ENCODE assay signal across 1 cellular context in the genomic region with DNA sequence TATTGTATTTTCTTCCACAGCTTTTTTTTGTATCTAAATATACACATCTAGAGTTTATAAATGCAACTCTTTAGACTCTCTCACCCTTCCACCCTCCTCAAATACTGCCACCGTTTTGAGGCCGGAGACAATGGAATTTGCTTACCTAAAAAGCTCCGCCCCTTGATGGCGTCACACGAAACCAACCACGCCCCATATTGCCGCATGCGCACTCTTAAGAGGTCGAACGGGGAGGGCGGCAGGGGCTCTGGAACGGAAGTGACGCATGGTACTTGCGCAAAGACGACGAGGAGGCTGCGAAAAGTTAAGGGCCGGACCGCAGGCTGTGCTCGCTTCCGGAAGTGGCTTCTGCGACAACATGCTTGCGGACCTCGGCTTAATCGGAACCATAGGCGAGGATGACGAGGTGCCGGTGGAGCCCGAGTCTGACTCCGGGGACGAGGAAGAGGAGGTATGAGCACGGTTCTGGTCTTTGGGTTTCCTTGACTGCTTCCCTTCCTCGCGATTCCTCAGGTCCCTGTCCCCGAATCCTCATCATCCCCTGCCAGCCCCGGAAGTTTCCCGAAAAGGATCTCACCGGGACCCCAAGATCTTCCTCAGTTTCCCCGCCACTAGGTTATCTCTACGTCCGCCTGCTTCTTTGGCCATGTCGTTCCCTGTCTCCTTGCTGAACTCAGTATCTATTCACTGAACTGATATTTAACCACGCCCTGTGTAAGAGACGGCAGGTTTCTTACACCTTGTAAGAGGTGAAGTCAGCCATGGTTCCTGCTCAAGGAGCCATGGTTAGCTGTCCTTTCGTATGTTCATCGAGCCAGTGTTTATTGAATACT.
TF ChIP-seq lines count a peak whose summit lies in the region.

A gene with protein sequence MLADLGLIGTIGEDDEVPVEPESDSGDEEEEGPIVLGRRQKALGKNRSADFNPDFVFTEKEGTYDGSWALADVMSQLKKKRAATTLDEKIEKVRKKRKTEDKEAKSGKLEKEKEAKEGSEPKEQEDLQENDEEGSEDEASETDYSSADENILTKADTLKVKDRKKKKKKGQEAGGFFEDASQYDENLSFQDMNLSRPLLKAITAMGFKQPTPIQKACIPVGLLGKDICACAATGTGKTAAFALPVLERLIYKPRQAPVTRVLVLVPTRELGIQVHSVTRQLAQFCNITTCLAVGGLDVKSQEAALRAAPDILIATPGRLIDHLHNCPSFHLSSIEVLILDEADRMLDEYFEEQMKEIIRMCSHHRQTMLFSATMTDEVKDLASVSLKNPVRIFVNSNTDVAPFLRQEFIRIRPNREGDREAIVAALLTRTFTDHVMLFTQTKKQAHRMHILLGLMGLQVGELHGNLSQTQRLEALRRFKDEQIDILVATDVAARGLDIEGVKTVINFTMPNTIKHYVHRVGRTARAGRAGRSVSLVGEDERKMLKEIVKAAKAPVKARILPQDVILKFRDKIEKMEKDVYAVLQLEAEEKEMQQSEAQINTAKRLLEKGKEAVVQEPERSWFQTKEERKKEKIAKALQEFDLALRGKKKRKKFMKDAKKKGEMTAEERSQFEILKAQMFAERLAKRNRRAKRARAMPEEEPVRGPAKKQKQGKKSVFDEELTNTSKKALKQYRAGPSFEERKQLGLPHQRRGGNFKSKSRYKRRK (plus strand): TSS at position 326 of the 833 bp plus-strand sequence. CDS start 33 bp downstream, at position 359.

TF ChIP-seq in K562, 482 proteins besides CTCF, POLR2A, EP300 and RAD21 (continued from another document and continues in another):
- TF ChIP-seq, protein P1, sequence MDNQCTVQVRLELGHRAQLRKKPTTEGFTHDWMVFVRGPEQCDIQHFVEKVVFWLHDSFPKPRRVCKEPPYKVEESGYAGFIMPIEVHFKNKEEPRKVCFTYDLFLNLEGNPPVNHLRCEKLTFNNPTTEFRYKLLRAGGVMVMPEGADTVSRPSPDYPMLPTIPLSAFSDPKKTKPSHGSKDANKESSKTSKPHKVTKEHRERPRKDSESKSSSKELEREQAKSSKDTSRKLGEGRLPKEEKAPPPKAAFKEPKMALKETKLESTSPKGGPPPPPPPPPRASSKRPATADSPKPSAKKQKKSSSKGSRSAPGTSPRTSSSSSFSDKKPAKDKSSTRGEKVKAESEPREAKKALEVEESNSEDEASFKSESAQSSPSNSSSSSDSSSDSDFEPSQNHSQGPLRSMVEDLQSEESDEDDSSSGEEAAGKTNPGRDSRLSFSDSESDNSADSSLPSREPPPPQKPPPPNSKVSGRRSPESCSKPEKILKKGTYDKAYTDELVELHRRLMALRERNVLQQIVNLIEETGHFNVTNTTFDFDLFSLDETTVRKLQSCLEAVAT (IDR thresholded peaks at IDR 0.05): peak in 1 of 2 experiments; percentile 29; a peak in 1 of 4 replicates
- no peak for TF ChIP-seq ZNF133 (CRISPR knock-in tag; IDR thresholded peaks at IDR 0.05)
- TF ChIP-seq, protein P2, sequence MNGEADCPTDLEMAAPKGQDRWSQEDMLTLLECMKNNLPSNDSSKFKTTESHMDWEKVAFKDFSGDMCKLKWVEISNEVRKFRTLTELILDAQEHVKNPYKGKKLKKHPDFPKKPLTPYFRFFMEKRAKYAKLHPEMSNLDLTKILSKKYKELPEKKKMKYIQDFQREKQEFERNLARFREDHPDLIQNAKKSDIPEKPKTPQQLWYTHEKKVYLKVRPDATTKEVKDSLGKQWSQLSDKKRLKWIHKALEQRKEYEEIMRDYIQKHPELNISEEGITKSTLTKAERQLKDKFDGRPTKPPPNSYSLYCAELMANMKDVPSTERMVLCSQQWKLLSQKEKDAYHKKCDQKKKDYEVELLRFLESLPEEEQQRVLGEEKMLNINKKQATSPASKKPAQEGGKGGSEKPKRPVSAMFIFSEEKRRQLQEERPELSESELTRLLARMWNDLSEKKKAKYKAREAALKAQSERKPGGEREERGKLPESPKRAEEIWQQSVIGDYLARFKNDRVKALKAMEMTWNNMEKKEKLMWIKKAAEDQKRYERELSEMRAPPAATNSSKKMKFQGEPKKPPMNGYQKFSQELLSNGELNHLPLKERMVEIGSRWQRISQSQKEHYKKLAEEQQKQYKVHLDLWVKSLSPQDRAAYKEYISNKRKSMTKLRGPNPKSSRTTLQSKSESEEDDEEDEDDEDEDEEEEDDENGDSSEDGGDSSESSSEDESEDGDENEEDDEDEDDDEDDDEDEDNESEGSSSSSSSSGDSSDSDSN (IDR thresholded peaks at IDR 0.05; ENCODE audit: borderline replicate concordance in 1 of 2, low read depth in 2 of 2, low read length in 2 of 2): no peak
- TF ChIP-seq, protein P3, sequence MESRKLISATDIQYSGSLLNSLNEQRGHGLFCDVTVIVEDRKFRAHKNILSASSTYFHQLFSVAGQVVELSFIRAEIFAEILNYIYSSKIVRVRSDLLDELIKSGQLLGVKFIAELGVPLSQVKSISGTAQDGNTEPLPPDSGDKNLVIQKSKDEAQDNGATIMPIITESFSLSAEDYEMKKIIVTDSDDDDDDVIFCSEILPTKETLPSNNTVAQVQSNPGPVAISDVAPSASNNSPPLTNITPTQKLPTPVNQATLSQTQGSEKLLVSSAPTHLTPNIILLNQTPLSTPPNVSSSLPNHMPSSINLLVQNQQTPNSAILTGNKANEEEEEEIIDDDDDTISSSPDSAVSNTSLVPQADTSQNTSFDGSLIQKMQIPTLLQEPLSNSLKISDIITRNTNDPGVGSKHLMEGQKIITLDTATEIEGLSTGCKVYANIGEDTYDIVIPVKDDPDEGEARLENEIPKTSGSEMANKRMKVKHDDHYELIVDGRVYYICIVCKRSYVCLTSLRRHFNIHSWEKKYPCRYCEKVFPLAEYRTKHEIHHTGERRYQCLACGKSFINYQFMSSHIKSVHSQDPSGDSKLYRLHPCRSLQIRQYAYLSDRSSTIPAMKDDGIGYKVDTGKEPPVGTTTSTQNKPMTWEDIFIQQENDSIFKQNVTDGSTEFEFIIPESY (CRISPR knock-in tag; IDR thresholded peaks at IDR 0.05): no peak
- TF ChIP-seq ZBED1 (IDR thresholded peaks at IDR 0.05): 0 out of 2 replicates have a peak, but pooled peaks have one; percentile 31
- TF ChIP-seq, protein P4, sequence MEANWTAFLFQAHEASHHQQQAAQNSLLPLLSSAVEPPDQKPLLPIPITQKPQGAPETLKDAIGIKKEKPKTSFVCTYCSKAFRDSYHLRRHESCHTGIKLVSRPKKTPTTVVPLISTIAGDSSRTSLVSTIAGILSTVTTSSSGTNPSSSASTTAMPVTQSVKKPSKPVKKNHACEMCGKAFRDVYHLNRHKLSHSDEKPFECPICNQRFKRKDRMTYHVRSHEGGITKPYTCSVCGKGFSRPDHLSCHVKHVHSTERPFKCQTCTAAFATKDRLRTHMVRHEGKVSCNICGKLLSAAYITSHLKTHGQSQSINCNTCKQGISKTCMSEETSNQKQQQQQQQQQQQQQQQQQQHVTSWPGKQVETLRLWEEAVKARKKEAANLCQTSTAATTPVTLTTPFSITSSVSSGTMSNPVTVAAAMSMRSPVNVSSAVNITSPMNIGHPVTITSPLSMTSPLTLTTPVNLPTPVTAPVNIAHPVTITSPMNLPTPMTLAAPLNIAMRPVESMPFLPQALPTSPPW (CRISPR knock-in tag; IDR thresholded peaks at IDR 0.05): peak; percentile 92
- TF ChIP-seq, protein P5, sequence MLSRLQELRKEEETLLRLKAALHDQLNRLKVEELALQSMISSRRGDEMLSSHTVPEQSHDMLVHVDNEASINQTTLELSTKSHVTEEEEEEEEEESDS (CRISPR knock-in tag; IDR thresholded peaks at IDR 0.05): no peak
- TF ChIP-seq TEAD1 (CRISPR knock-in tag; IDR thresholded peaks at IDR 0.05): 0 out of 4 replicates have a peak, but pooled peaks of 1 of the 2 experiments have one; percentile 30
- peak; percentile 50; the same call in 1 of the 2 replicates for TF ChIP-seq CTBP1 (IDR thresholded peaks at IDR 0.05; ENCODE audit: borderline replicate concordance)
- no peak for TF ChIP-seq ZFP36 (IDR thresholded peaks at IDR 0.05; ENCODE audit: low read depth, low read length, partially characterized antibody)
- TF ChIP-seq MTA1 (IDR thresholded peaks at IDR 0.05; ENCODE audit: borderline replicate concordance): peak; percentile 57; the same call in 1 of the 2 replicates
- TF ChIP-seq, protein P6, sequence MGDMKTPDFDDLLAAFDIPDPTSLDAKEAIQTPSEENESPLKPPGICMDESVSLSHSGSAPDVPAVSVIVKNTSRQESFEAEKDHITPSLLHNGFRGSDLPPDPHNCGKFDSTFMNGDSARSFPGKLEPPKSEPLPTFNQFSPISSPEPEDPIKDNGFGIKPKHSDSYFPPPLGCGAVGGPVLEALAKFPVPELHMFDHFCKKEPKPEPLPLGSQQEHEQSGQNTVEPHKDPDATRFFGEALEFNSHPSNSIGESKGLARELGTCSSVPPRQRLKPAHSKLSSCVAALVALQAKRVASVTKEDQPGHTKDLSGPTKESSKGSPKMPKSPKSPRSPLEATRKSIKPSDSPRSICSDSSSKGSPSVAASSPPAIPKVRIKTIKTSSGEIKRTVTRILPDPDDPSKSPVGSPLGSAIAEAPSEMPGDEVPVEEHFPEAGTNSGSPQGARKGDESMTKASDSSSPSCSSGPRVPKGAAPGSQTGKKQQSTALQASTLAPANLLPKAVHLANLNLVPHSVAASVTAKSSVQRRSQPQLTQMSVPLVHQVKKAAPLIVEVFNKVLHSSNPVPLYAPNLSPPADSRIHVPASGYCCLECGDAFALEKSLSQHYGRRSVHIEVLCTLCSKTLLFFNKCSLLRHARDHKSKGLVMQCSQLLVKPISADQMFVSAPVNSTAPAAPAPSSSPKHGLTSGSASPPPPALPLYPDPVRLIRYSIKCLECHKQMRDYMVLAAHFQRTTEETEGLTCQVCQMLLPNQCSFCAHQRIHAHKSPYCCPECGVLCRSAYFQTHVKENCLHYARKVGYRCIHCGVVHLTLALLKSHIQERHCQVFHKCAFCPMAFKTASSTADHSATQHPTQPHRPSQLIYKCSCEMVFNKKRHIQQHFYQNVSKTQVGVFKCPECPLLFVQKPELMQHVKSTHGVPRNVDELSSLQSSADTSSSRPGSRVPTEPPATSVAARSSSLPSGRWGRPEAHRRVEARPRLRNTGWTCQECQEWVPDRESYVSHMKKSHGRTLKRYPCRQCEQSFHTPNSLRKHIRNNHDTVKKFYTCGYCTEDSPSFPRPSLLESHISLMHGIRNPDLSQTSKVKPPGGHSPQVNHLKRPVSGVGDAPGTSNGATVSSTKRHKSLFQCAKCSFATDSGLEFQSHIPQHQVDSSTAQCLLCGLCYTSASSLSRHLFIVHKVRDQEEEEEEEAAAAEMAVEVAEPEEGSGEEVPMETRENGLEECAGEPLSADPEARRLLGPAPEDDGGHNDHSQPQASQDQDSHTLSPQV (IDR thresholded peaks at IDR 0.05): no peak
- TF ChIP-seq RBM39 (optimal IDR thresholded peaks at IDR 0.05; ENCODE audit: low read depth, low read length): no peak
- TF ChIP-seq FOSL1 (tag; conservative IDR thresholded peaks at IDR 0.05): peak; percentile 61
- TF ChIP-seq, protein P7, sequence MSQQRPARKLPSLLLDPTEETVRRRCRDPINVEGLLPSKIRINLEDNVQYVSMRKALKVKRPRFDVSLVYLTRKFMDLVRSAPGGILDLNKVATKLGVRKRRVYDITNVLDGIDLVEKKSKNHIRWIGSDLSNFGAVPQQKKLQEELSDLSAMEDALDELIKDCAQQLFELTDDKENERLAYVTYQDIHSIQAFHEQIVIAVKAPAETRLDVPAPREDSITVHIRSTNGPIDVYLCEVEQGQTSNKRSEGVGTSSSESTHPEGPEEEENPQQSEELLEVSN (IDR thresholded peaks at IDR 0.05; ENCODE audit: borderline replicate concordance in 1 of 2, extremely low read depth in 1 of 2, insufficient read depth in 1 of 2, insufficient read length in 1 of 2, low read depth in 1 of 2, low read length in 1 of 2, poor library complexity in 1 of 2, severe bottlenecking in 1 of 2): peak; percentile 21 to 50
- peak; percentile 89 for TF ChIP-seq HNRNPLL (IDR thresholded peaks at IDR 0.05; ENCODE audit: low read depth, low read length, poor library complexity, severe bottlenecking)
- TF ChIP-seq ZNF431 (CRISPR knock-in tag; IDR thresholded peaks at IDR 0.05): no peak
- TF ChIP-seq TGIF2 (CRISPR knock-in tag; IDR thresholded peaks at IDR 0.05): no peak
- TF ChIP-seq, protein P8, sequence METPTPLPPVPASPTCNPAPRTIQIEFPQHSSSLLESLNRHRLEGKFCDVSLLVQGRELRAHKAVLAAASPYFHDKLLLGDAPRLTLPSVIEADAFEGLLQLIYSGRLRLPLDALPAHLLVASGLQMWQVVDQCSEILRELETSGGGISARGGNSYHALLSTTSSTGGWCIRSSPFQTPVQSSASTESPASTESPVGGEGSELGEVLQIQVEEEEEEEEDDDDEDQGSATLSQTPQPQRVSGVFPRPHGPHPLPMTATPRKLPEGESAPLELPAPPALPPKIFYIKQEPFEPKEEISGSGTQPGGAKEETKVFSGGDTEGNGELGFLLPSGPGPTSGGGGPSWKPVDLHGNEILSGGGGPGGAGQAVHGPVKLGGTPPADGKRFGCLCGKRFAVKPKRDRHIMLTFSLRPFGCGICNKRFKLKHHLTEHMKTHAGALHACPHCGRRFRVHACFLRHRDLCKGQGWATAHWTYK (CRISPR knock-in tag; IDR thresholded peaks at IDR 0.05): no peak
- no peak for TF ChIP-seq XRCC4 (IDR thresholded peaks at IDR 0.05; ENCODE audit: extremely low read depth, insufficient read depth, insufficient read length)
- TF ChIP-seq ZKSCAN3 (CRISPR knock-in tag; IDR thresholded peaks at IDR 0.05): no peak
- TF ChIP-seq MBD2 (IDR thresholded peaks at IDR 0.05; ENCODE audit: borderline replicate concordance, low read depth): 0 out of 2 replicates have a peak, but pooled peaks have one; percentile 40
- TF ChIP-seq SETDB1 (IDR thresholded peaks at IDR 0.05; ENCODE audit: low read length): no peak
- TF ChIP-seq ZZZ3 (IDR thresholded peaks at IDR 0.05): 0 out of 2 replicates have a peak, but pooled peaks have one; percentile 28
- no peak for TF ChIP-seq ELF4 (CRISPR knock-in tag; IDR thresholded peaks at IDR 0.05)
- TF ChIP-seq SUPT5H (IDR thresholded peaks at IDR 0.05): peak; percentile 91
- 0 out of 2 replicates have a peak, but pooled peaks have one; percentile 12 for TF ChIP-seq FOXP1 (CRISPR knock-in tag; IDR thresholded peaks at IDR 0.05)
- TF ChIP-seq TAF7 (tag; IDR thresholded peaks at IDR 0.05): peak; percentile 42; the same call in 1 of the 2 replicates
- no peak for TF ChIP-seq ZNF668 (CRISPR knock-in tag; IDR thresholded peaks at IDR 0.05)
- 0 out of 2 replicates have a peak, but pooled peaks have one; percentile 68 for TF ChIP-seq GTF2E2 (tag; IDR thresholded peaks at IDR 0.05)
- TF ChIP-seq, protein P9, sequence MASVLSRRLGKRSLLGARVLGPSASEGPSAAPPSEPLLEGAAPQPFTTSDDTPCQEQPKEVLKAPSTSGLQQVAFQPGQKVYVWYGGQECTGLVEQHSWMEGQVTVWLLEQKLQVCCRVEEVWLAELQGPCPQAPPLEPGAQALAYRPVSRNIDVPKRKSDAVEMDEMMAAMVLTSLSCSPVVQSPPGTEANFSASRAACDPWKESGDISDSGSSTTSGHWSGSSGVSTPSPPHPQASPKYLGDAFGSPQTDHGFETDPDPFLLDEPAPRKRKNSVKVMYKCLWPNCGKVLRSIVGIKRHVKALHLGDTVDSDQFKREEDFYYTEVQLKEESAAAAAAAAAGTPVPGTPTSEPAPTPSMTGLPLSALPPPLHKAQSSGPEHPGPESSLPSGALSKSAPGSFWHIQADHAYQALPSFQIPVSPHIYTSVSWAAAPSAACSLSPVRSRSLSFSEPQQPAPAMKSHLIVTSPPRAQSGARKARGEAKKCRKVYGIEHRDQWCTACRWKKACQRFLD (CRISPR knock-in tag; IDR thresholded peaks at IDR 0.05): no peak
- peak; percentile 86 for TF ChIP-seq MYC (IDR thresholded peaks at IDR 0.05; ENCODE audit: low read depth, low read length)
- TF ChIP-seq MYC (CRISPR knock-in tag; IDR thresholded peaks at IDR 0.05; ENCODE audit: borderline replicate concordance, low read depth): no peak
- TF ChIP-seq ZNF41 (CRISPR knock-in tag; conservative IDR thresholded peaks at IDR 0.05): no peak
- TF ChIP-seq NONO (IDR thresholded peaks at IDR 0.05; ENCODE audit: low read depth in 2 of 2, low read length in 1 of 2): peak in 1 of 2 experiments; percentile 29; a peak in 1 of 4 replicates
- TF ChIP-seq CBX5 (IDR thresholded peaks at IDR 0.05; ENCODE audit: borderline replicate concordance, low read depth): no peak
